ENCODE assay signal across 17 cellular contexts in genomic region chr14:100906420-100906819, GRCh38. TPM values are rescaled to one million over a fixed set of nuclear protein-coding genes. Genes with fewer than 3 reads are reported as not detected.
DNase-seq lines count a peak whose midpoint lies in the region; ATAC-seq and TF ChIP-seq lines count a peak whose summit lies in the region.
"Had no signal": no experiment of that assay in that cellular context is flagged by ENCODE, and none has a peak within 500 bp of the region (broad histone marks: within the 10 kb centered on the region; RNA-seq: fewer than 3 reads in every experiment).

No MANE protein-coding gene starts in this region.

- no peaks in the 10 kb centered on the region for H3K4me1 Mint-ChIP-seq in natural killer cell treated with Interleukin-12 subunit alpha and Interleukin-12 subunit beta and Interleukin-15 and Interleukin-18, amount 100 ng/mL, for 72 hours (ENCODE audit: low read depth in 2 of 2)
- H3K4me1 Mint-ChIP-seq: activated naive CD8-positive, alpha-beta T cell treated with anti-CD3 and anti-CD28 coated beads, Interleukin-2, amount 10 ng/mL, durations not matched to agents 7 days and 5 days had no signal

- H3K4me3 Mint-ChIP-seq in natural killer cell treated with Interleukin-12 subunit alpha and Interleukin-12 subunit beta and Interleukin-15 and Interleukin-18, amount 100 ng/mL, for 72 hours = no peak overlapping the region
- H3K4me3 Mint-ChIP-seq: activated naive CD8-positive, alpha-beta T cell treated with anti-CD3 and anti-CD28 coated beads, Interleukin-2, amount 10 ng/mL, durations not matched to agents 7 days and 5 days had no signal

- H3K27ac ChIP-seq in AG04450 (ENCODE audit: low read depth, low read length) (no peak overlapping the region), OCI-LY7 (ENCODE audit: low read depth, low read length, poor library complexity, severe bottlenecking) (no peak overlapping the region), foreskin keratinocyte (no peak overlapping the region), transverse colon (no peak overlapping the region)
- H3K27ac ChIP-seq: KMS-11, parathyroid adenoma had no signal

- 57% methylated on average over 6 of the region's 6 CpGs; no CpG with 5 or more reads in 1 of the 2 donors for WGBS in transverse colon (ENCODE audit: low coverage in 1 of 2), 2 donors

- POLR2A ChIA-PET in AG04450 (lab: Yijun Ruan, JAX) = no interaction called here
- POLR2A ChIA-PET in OCI-LY7 (lab: Charles Lee) = no interaction called here

- no peak for TF ChIP-seq POLR2A in transverse colon (IDR thresholded peaks at IDR 0.05)

- H3K4me1 ChIP-seq in OCI-LY7 (ENCODE audit: insufficient read depth, low read length, poor library complexity, severe bottlenecking) (no peaks in the 10 kb centered on the region), foreskin keratinocyte (no peaks in the 10 kb centered on the region), transverse colon (no peaks in the 10 kb centered on the region)
- H3K4me1 ChIP-seq: Caco-2, parathyroid adenoma had no signal

- no peak for ATAC-seq in foreskin keratinocyte
- ATAC-seq in natural killer cell treated with Interleukin-12 subunit alpha and Interleukin-12 subunit beta and Interleukin-15 and Interleukin-18, amount 100 ng/mL, for 72 hours = no peak
- ATAC-seq: stimulated activated naive CD8-positive, alpha-beta T cell treated with anti-CD3 and anti-CD28 coated beads, Interleukin-15, Interleukin-2, amounts not matched to agents 100 U/mL and 50 U/mL, for 24 hours had no signal

- no peaks in the 10 kb centered on the region for H3K79me2 ChIP-seq in OCI-LY7 (ENCODE audit: insufficient read depth, low read depth, low read length)
- H3K79me2 ChIP-seq: parathyroid adenoma had no signal

- peaks cover 29 to 35% of the 10 kb centered on the region in 2 donors for H3K27me3 Mint-ChIP-seq in natural killer cell treated with Interleukin-12 subunit alpha and Interleukin-12 subunit beta and Interleukin-15 and Interleukin-18, amount 100 ng/mL, for 72 hours

- H3K9me3 Mint-ChIP-seq in natural killer cell treated with Interleukin-12 subunit alpha and Interleukin-12 subunit beta and Interleukin-15 and Interleukin-18, amount 100 ng/mL, for 72 hours = no peaks in the 10 kb centered on the region
- H3K9me3 Mint-ChIP-seq: activated naive CD8-positive, alpha-beta T cell treated with anti-CD3 and anti-CD28 coated beads, Interleukin-2, amount 10 ng/mL, durations not matched to agents 7 days and 5 days had no signal

- peaks cover 14% of the 10 kb centered on the region for H3K27me3 ChIP-seq in AG04450 (ENCODE audit: control insufficient read depth, insufficient read depth, low read length)
- H3K27me3 ChIP-seq in foreskin keratinocyte = peaks cover 17% of the 10 kb centered on the region
- H3K27me3 ChIP-seq in transverse colon = peaks cover 54% of the 10 kb centered on the region

- H3K9me2 ChIP-seq in OCI-LY7 (ENCODE audit: insufficient read depth, low read length) = no peaks in the 10 kb centered on the region

- TF ChIP-seq EP300 in transverse colon (IDR thresholded peaks at IDR 0.05; ENCODE audit: low read depth) = no peak

- BruUV-seq in OCI-LY7 (replicated peaks; lab: Mats Ljungman, UMichigan) = no TSS peak

- TF ChIP-seq CTCF in AG04450 (IDR thresholded peaks at IDR 0.05; ENCODE audit: low read depth, low read length) (0 out of 2 replicates have a peak, but pooled peaks have one; percentile 8), GM12864 (IDR thresholded peaks at IDR 0.05; ENCODE audit: low read depth, low read length, missing control alignments) (peak; percentile 10), OCI-LY7 (conservative IDR thresholded peaks at IDR 0.05; ENCODE audit: low read length) (peak; percentile 77), foreskin keratinocyte (conservative IDR thresholded peaks at IDR 0.05) (peak; percentile 41), transverse colon (IDR thresholded peaks at IDR 0.05) (no peak)

- no peak overlapping the region for H3K4me2 ChIP-seq in OCI-LY7 (ENCODE audit: low read length)
- H3K4me2 ChIP-seq: KMS-11 had no signal

- H3K9me3 ChIP-seq in AG04450 (ENCODE audit: control insufficient read depth, insufficient read depth, low read length) (peaks cover 7% of the 10 kb centered on the region; the same call in 1 of the 2 replicates), OCI-LY7 (ENCODE audit: low read length) (no peaks in the 10 kb centered on the region), transverse colon (no peaks in the 10 kb centered on the region)
- H3K9me3 ChIP-seq: Caco-2 had no signal

- H3K4me3 ChIP-seq in AG04450 (ENCODE audit: low read depth, low read length) (no peak overlapping the region), GM12864 (ENCODE audit: low read depth, low read length) (no peak overlapping the region), OCI-LY7 (ENCODE audit: low read depth, low read length, poor library complexity, severe bottlenecking) (no peak overlapping the region), transverse colon (no peak overlapping the region)

- in situ Hi-C loops in transverse colon (cut with MboI; ENCODE audit: low pct_ligation_motif_present in 1 of 4, low pct_unique_long_range_greater_than_20kb in 1 of 4, low sequenced_read_pairs in 3 of 4) = no loop called here

- H3K27ac Mint-ChIP-seq in natural killer cell treated with Interleukin-12 subunit alpha and Interleukin-12 subunit beta and Interleukin-15 and Interleukin-18, amount 100 ng/mL, for 72 hours = no peak overlapping the region
- H3K27ac Mint-ChIP-seq: activated naive CD8-positive, alpha-beta T cell treated with anti-CD3 and anti-CD28 coated beads, Interleukin-2, amount 10 ng/mL, durations not matched to agents 7 days and 5 days had no signal

- DNase-seq in AG04450 (ENCODE audit: low read depth, low spot score) = no peak
- no peak for DNase-seq in GM12864 (ENCODE audit: low read depth)
- peak; percentile 26 for DNase-seq in OCI-LY7 (ENCODE audit: low spot score)
- no peak for DNase-seq in foreskin keratinocyte
- DNase-seq in natural killer cell treated with Interleukin-12 subunit alpha and Interleukin-12 subunit beta and Interleukin-15 and Interleukin-18, amount 100 ng/mL, for 72 hours (ENCODE audit: low spot score) = no peak
- no peak for DNase-seq in transverse colon
- DNase-seq in AML-193 (lab: John Stamatoyannopoulos, UW) = no peak
- DNase-seq in activated CD4-positive, alpha-beta T cell treated with anti-CD3 and anti-CD28 coated beads, Interleukin-2, amount 50 U/mL, for 48 hours = no peak
- DNase-seq: activated naive CD8-positive, alpha-beta T cell treated with anti-CD3 and anti-CD28 coated beads, Interleukin-2, amount 10 ng/mL, durations not matched to agents 7 days and 5 days; Caco-2; NCI-H510A treated with DMSO at 0.1 percent for 48 hours; stimulated activated CD4-positive, alpha-beta T cell treated with anti-CD3 and anti-CD28 coated beads, Interleukin-4, amount 100 ng/mL, for 24 hours; stimulated activated naive CD8-positive, alpha-beta T cell treated with anti-CD3 and anti-CD28 coated beads, Interleukin-15, Interleukin-2, amounts not matched to agents 100 U/mL and 50 U/mL, for 24 hours; T-helper 1 cell had no signal

- H3K36me3 Mint-ChIP-seq in natural killer cell treated with Interleukin-12 subunit alpha and Interleukin-12 subunit beta and Interleukin-15 and Interleukin-18, amount 100 ng/mL, for 72 hours = no peaks in the 10 kb centered on the region
- H3K36me3 Mint-ChIP-seq: activated naive CD8-positive, alpha-beta T cell treated with anti-CD3 and anti-CD28 coated beads, Interleukin-2, amount 10 ng/mL, durations not matched to agents 7 days and 5 days had no signal

- intact Hi-C loops in OCI-LY7 (cut with micrococcal nuclease; ENCODE audit: unreplicated experiment) (loop anchor here (2.0 kb wide), 1 partner anchor 722 kb away; no protein-coding TSS in a partner anchor), transverse colon (cut with DNase I; ENCODE audit: low total_unique reads) (no loop called here)

- CTCF ChIA-PET in AG04450 (lab: Charles Lee) (no interaction called here), OCI-LY7 (lab: Charles Lee; ENCODE audit: unreplicated experiment) (no interaction called here)

- H2AFZ ChIP-seq in OCI-LY7 (ENCODE audit: low read length) = no peak overlapping the region
- H2AFZ ChIP-seq: parathyroid adenoma had no signal

- H4K20me1 ChIP-seq in OCI-LY7 (ENCODE audit: insufficient read depth, low read length) = no peaks in the 10 kb centered on the region

- H3K36me3 ChIP-seq in OCI-LY7 (ENCODE audit: insufficient read depth, low read length) = no peaks in the 10 kb centered on the region
- no peaks in the 10 kb centered on the region for H3K36me3 ChIP-seq in transverse colon

RNA-seq across cellular contexts. Expression of gene RTL1, which starts 2.9 kb away (rescaled TPM):
- not detected in 2 replicates for polyA plus RNA-seq in AG04450 (2011; rRNA removed)
- polyA minus RNA-seq in AG04450 (2011; rRNA and poly(A)+ RNA removed) = not detected in 2 replicates
- not detected in 2 replicates for total RNA-seq in OCI-LY7 (2014; rRNA removed; shearing (Covaris generic))
- not detected in 2 replicates for total RNA-seq in OCI-LY7 (2022)
- total RNA-seq in foreskin keratinocyte = not detected in 2 replicates
- not detected in 2 replicates for polyA plus RNA-seq in foreskin keratinocyte
- not detected for total RNA-seq in natural killer cell treated with Interleukin-12 subunit alpha and Interleukin-12 subunit beta and Interleukin-15 and Interleukin-18, amount 100 ng/mL, for 72 hours
- total RNA-seq in transverse colon = not detected
- total RNA-seq: activated naive CD8-positive, alpha-beta T cell treated with anti-CD3 and anti-CD28 coated beads, Interleukin-2, amount 10 ng/mL, durations not matched to agents 7 days and 5 days; Caco-2; lower leg skin had no signal

Comparison
In these comparisons a context has a peak if more than half of its experiments do, and no peak if none do; other contexts are left out.
1. CTCF ChIP-seq: peak in AG04450 (single experiment), GM12864 (single experiment), OCI-LY7 (single experiment) and foreskin keratinocyte (single experiment); none in transverse colon (0 of 5).